Comparison of ENCODE assay signal across 1 cellular context in genomic region chr20:62020935-62021701, GRCh38.
TF ChIP-seq lines count a peak whose summit lies in the region.

No MANE protein-coding gene starts in this region.

TF ChIP-seq in H1, 55 proteins besides CTCF, POLR2A, EP300 and RAD21 (continued from another document):
- TF ChIP-seq PHF8 (conservative IDR thresholded peaks at IDR 0.05; ENCODE audit: low read depth, low read length) (no peak), TAF7 (optimal IDR thresholded peaks at IDR 0.05; ENCODE audit: borderline replicate concordance, low read depth, low read length) (no peak), ATF2 (IDR thresholded peaks at IDR 0.05; ENCODE audit: low read length) (no peak), JUN (IDR thresholded peaks at IDR 0.05; ENCODE audit: low read depth, low read length) (no peak), SRF (IDR thresholded peaks at IDR 0.05; ENCODE audit: low read depth, low read length) (no peak)
